In the genomic region with DNA sequence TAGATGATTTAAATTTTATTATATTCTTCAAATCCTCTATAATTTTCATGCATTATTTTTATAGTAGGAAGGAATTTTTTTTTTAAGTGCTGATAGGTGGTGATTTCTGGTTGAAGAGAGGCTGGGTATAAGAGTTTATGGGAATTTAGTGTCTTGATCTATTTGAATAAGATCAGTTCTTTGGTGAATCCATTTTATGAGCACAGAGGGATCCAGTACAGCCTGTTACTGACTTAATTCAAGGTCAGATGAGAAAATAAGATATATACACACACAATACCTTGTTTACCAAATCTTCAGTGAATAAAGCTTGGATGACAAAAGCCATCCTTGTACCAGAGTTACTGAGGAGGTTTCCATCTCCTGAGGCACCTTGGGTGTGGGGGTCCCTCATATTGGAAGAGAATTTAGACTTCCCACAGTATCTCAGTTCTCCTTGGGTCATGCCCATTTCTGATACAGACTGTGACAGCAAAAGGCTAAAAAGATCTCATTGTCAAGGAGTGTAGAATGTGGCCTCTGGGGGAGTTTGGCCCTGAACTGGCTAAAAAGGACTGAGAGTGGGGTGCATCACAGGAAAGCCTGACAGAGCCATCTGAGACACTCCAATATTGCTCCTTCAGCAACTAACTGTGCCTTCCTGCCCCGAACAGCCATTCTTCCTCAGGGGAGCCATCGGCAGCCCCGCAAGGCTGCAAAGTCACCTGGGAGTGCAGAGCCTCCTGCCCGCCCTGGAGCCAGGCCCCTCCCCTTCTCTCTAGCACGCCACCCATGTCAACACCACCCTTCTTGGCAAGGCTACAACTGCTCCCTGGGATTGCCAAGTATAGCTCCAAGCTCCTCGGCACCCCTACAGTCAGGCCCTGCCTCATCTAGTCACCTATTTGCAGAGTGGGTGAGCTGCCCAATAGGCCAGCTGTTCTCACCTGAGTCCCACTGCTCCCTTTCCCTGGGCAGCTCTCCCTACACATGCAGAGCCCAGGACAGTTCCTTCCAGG, we compare ENCODE assay signal across 16 cellular contexts. TPM values are rescaled to one million over a fixed set of nuclear protein-coding genes. Genes with fewer than 3 reads are reported as not detected.
DNase-seq lines count a peak whose midpoint lies in the region; ATAC-seq and TF ChIP-seq lines count a peak whose summit lies in the region.
"Had no signal": no experiment of that assay in that cellular context is flagged by ENCODE, and none has a peak within 500 bp of the region (broad histone marks: within the 10 kb centered on the region; RNA-seq: fewer than 3 reads in every experiment).

No MANE protein-coding gene starts in this region.

- H3K27me3 ChIP-seq in heart right ventricle, result no peaks in the 10 kb centered on the region
- no peaks in the 10 kb centered on the region for H3K27me3 ChIP-seq in rectal smooth muscle tissue (ENCODE audit: control insufficient read depth, insufficient read depth, low read length)
- H3K27me3 ChIP-seq: gastrocnemius medialis had no signal

- H3K9ac ChIP-seq in rectal smooth muscle tissue (ENCODE audit: low read length), result no peak overlapping the region

- 53 to 68% methylated on average over 6 of the region's 6 CpGs for WGBS in heart right ventricle, 2 donors

- TF ChIP-seq CTCF in HEK293 (tag by site-specific recombination; IDR thresholded peaks at IDR 0.05) (no peak), heart right ventricle (IDR thresholded peaks at IDR 0.05) (no peak)

- intact Hi-C loops in heart right ventricle (cut with DNase I), result no loop called here

- H3K4me3 ChIP-seq in HEK293 (ENCODE audit: low read depth, low read length) (no peak overlapping the region), heart right ventricle (no peak overlapping the region), rectal smooth muscle tissue (ENCODE audit: low read length) (no peak overlapping the region)
- H3K4me3 ChIP-seq: gastrocnemius medialis, SK-N-MC had no signal

- DNase-seq in NCI-H2171 (lab: John Stamatoyannopoulos, UW) (peak; percentile 10), heart right ventricle (peak; percentile 35 to 67), iPS-NIHi7 (ENCODE audit: extremely low spot score) (no peak), foreskin melanocyte (no peak)
- DNase-seq: activated CD8-positive, alpha-beta memory T cell treated with anti-CD3 and anti-CD28 coated beads, Interleukin-2, amount 50 U/mL, for 4 hours; activated naive CD4-positive, alpha-beta T cell; Caco-2; gastrocnemius medialis; stimulated activated CD4-positive, alpha-beta T cell treated with anti-CD3 and anti-CD28 coated beads, Interleukin-2, amount 100 ng/mL, for 24 hours; substantia nigra had no signal

- no peaks in the 10 kb centered on the region for H3K9me3 ChIP-seq in HEK293 (ENCODE audit: control insufficient read depth, insufficient read depth, low read depth, low read length)
- H3K9me3 ChIP-seq in heart right ventricle, result no peaks in the 10 kb centered on the region
- H3K9me3 ChIP-seq: Caco-2, gastrocnemius medialis had no signal

- H3K4me1 ChIP-seq in HEK293 (ENCODE audit: control insufficient read depth, insufficient read depth, low read length) (no peaks in the 10 kb centered on the region), heart right ventricle (peaks cover 0 to 12% (median 6%) of the 10 kb centered on the region in 9 donors), rectal smooth muscle tissue (ENCODE audit: control insufficient read depth, insufficient read depth, low read length) (peaks cover 16% of the 10 kb centered on the region)
- H3K4me1 ChIP-seq: gastrocnemius medialis had no signal

- peaks cover 0 to 22% of the 10 kb centered on the region in 2 experiments; a peak in 1 of 3 replicates for H3K36me3 ChIP-seq in HEK293 (ENCODE audit: control insufficient read depth in 2 of 2, insufficient read depth in 1 of 2, low read length in 2 of 2)
- H3K36me3 ChIP-seq in heart right ventricle, result peaks cover 0 to 23% (median 0%) of the 10 kb centered on the region in 9 donors
- peaks cover 5% of the 10 kb centered on the region for H3K36me3 ChIP-seq in rectal smooth muscle tissue (ENCODE audit: control insufficient read depth, insufficient read depth, low read length)
- H3K36me3 ChIP-seq: gastrocnemius medialis had no signal

- H3K27ac ChIP-seq in HEK293 (ENCODE audit: extremely low read depth, low read depth, low read length) (no peak overlapping the region), heart right ventricle (no peak overlapping the region), rectal smooth muscle tissue (ENCODE audit: low read depth, low read length) (peak overlapping the region; percentile 80)
- H3K27ac ChIP-seq: gastrocnemius medialis, SK-N-MC had no signal

- POLR2A ChIA-PET in HEK293 (lab: Yijun Ruan, JAX), result no interaction called here

- ATAC-seq in heart right ventricle (peak; percentile 56 to 86 (median 78)), HG03565 (IDR thresholded peaks at IDR 0.05; ENCODE audit: unreplicated experiment) (no peak), GM18868 (IDR thresholded peaks at IDR 0.05; ENCODE audit: unreplicated experiment) (no peak)
- ATAC-seq: gastrocnemius medialis, Panc1 had no signal

- CTCF ChIA-PET in HEK293 (lab: Yijun Ruan, JAX), result no interaction called here

TF ChIP-seq in HEK293, 187 proteins besides CTCF, POLR2A, EP300 and RAD21:
- TF ChIP-seq ATF2 (tag by site-specific recombination; IDR thresholded peaks at IDR 0.05; ENCODE audit: low read depth) (no peak), ZNF707 (tag by site-specific recombination; IDR thresholded peaks at IDR 0.05) (peak; percentile 64; the same call in 1 of the 2 replicates)

RNA-seq across cellular contexts. Expression of gene HACD2, which starts 43.1 kb away (rescaled TPM):
- total RNA-seq in heart right ventricle, result 10 to 100 TPM in 7 of 10 donors, 1 to 10 TPM in 3; 6.8 to 14.1 (median 11.0) TPM
- polyA plus RNA-seq in heart right ventricle, result 1 to 10 TPM; 7.9 to 8.1 TPM

Comparison
In these comparisons a context has a peak if more than half of its experiments do, and no peak if none do; other contexts are left out.
1. DNase-seq: peak in NCI-H2171 (single experiment) and heart right ventricle (2 of 2); none in iPS-NIHi7 (single experiment) and foreskin melanocyte (single experiment).
2. ATAC-seq: peak in heart right ventricle (8 of 8); none in HG03565 (single experiment) and GM18868 (single experiment).